ENCODE assay signal across 9 cellular contexts in genomic region chr6:79946773-79947190, GRCh38. TPM values are rescaled to one million over a fixed set of nuclear protein-coding genes. Genes with fewer than 3 reads are reported as not detected.
DNase-seq lines count a peak whose midpoint lies in the region; ATAC-seq and TF ChIP-seq lines count a peak whose summit lies in the region.
"Had no signal": no experiment of that assay in that cellular context is flagged by ENCODE, and none has a peak within 500 bp of the region (broad histone marks: within the 10 kb centered on the region; RNA-seq: fewer than 3 reads in every experiment).

No MANE protein-coding gene starts in this region.

- peaks cover 0 to 9% of the 10 kb centered on the region in 2 donors for H3K4me1 ChIP-seq in duodenal mucosa (ENCODE audit: control insufficient read depth in 1 of 2, insufficient read depth in 2 of 2, low read length in 2 of 2)
- peaks cover 14% of the 10 kb centered on the region for H3K4me1 ChIP-seq in lower lobe of right lung

- H3K9ac ChIP-seq in duodenal mucosa (ENCODE audit: low read depth in 1 of 2, low read length in 2 of 2) = peak overlapping the region in 1 of 2 donors; percentile 12

- intact Hi-C loops in lower lobe of right lung (cut with DNase I) = loop anchor here (10.0 kb wide), 1 partner anchor 148 kb away; no protein-coding TSS in a partner anchor

- peak; percentile 23 for ATAC-seq in GM18505 (IDR thresholded peaks at IDR 0.05; ENCODE audit: unreplicated experiment)
- ATAC-seq in HG03432 (IDR thresholded peaks at IDR 0.05; ENCODE audit: unreplicated experiment) = peak; percentile 33
- peak; percentile 39 to 44 for ATAC-seq in lower lobe of right lung
- ATAC-seq: HCT116 had no signal

- H3K4me3 ChIP-seq in duodenal mucosa (ENCODE audit: low read depth in 1 of 2, low read length in 2 of 2) (peak overlapping the region; percentile 51 to 65), lower lobe of right lung (peak overlapping the region; percentile 56)

- H3K27ac ChIP-seq in duodenal mucosa (ENCODE audit: low read depth, low read length) (no peak overlapping the region), lower lobe of right lung (no peak overlapping the region)

- DNase-seq in ACHN = peak; percentile 1
- peak; percentile 10 for DNase-seq in T-helper 9 cell
- DNase-seq in lower lobe of right lung = peak; percentile 45
- DNase-seq in superior temporal gyrus (ENCODE audit: extremely low spot score) = peak; percentile 35
- DNase-seq in OCI-M1 (lab: John Stamatoyannopoulos, UW) = no peak

- peaks cover 33 to 34% of the 10 kb centered on the region in 2 donors for H3K27me3 ChIP-seq in duodenal mucosa (ENCODE audit: control insufficient read depth in 1 of 2, insufficient read depth in 2 of 2, low read length in 2 of 2)
- H3K27me3 ChIP-seq in lower lobe of right lung (ENCODE audit: low read depth) = peaks cover 52% of the 10 kb centered on the region

- in situ Hi-C loops in ACHN (cut with HindIII; ENCODE audit: low pct_ligation_motif_present, low pct_unique_long_range_greater_than_20kb, low sequenced_read_pairs) = no loop called here

- H3K9me3 ChIP-seq in duodenal mucosa (ENCODE audit: control insufficient read depth in 1 of 2, low read length in 2 of 2) (no peaks in the 10 kb centered on the region), lower lobe of right lung (no peaks in the 10 kb centered on the region)

- no peak for TF ChIP-seq CTCF in lower lobe of right lung (IDR thresholded peaks at IDR 0.05)

- TF ChIP-seq POLR2A in GM18505 (IDR thresholded peaks at IDR 0.05; ENCODE audit: borderline replicate concordance, extremely low read depth, insufficient read depth, insufficient read length) = no peak

- H3K36me3 ChIP-seq in duodenal mucosa (ENCODE audit: control insufficient read depth in 1 of 2, insufficient read depth in 2 of 2, low read length in 2 of 2) (no peaks in the 10 kb centered on the region), lower lobe of right lung (no peaks in the 10 kb centered on the region)

RNA-seq across cellular contexts. Expression of gene ELOVL4, which starts 0.6 kb away (rescaled TPM):
- total RNA-seq in lower lobe of right lung = 0.24 TPM

RNA-seq across cellular contexts. Expression of gene TTK, which starts 57.7 kb away (rescaled TPM):
- total RNA-seq in lower lobe of right lung = 1.7 TPM
